12 cellular contexts compared by ENCODE assay signal in genomic region chr9:88682431-88682831, GRCh38.
"Had no signal": no experiment of that assay in that cellular context is flagged by ENCODE, and none has a peak within 500 bp of the region (broad histone marks: within the 10 kb centered on the region; RNA-seq: fewer than 3 reads in every experiment).

No MANE protein-coding gene starts in this region.

- H3K79me2 ChIP-seq: parathyroid adenoma had no signal

- H2AFZ ChIP-seq: parathyroid adenoma had no signal

- H3K9me3 ChIP-seq: tibial nerve had no signal

- FAIRE-seq: colon had no signal

- H3K9me3 Mint-ChIP-seq: stimulated activated effector memory CD8-positive, alpha-beta T cell treated with anti-CD3 and anti-CD28 coated beads, Interleukin-12 subunit alpha, Interleukin-12 subunit beta, amount 100 ng/mL, for 72 hours had no signal

- H3K36me3 Mint-ChIP-seq: stimulated activated effector memory CD8-positive, alpha-beta T cell treated with anti-CD3 and anti-CD28 coated beads, Interleukin-12 subunit alpha, Interleukin-12 subunit beta, amount 100 ng/mL, for 72 hours had no signal

- H3K27me3 ChIP-seq: cardiac muscle cell, tibial nerve had no signal

- H3K9ac ChIP-seq: parathyroid adenoma had no signal

- ATAC-seq: left colon; stimulated activated effector memory CD8-positive, alpha-beta T cell treated with anti-CD3 and anti-CD28 coated beads, Interleukin-12 subunit alpha, Interleukin-12 subunit beta, amount 100 ng/mL, for 72 hours had no signal

- H3K4me3 ChIP-seq: cardiac muscle cell, tibial nerve had no signal

- H3K27ac ChIP-seq: cardiac muscle cell, parathyroid adenoma, tibial nerve had no signal

- H3K4me1 Mint-ChIP-seq: stimulated activated effector memory CD8-positive, alpha-beta T cell treated with anti-CD3 and anti-CD28 coated beads, Interleukin-12 subunit alpha, Interleukin-12 subunit beta, amount 100 ng/mL, for 72 hours had no signal

- H3K4me1 ChIP-seq: parathyroid adenoma, tibial nerve had no signal

- DNase-seq: activated CD4-positive, alpha-beta T cell treated with anti-CD3 and anti-CD28 coated beads, Interleukin-2, amount 50 U/mL, for 4 hours; activated CD4-positive, CD25-positive, alpha-beta regulatory T cell treated with anti-CD3 and anti-CD28 coated beads, Interleukin-2, amount 50 U/mL, for 72 hours; activated T-cell treated with anti-CD3 and anti-CD28 coated beads, Interleukin-2, amount 50 U/mL, for 48 hours; effector CD8-positive, alpha-beta T cell; mammary epithelial cell; T-helper 9 cell had no signal

- H3K4me3 Mint-ChIP-seq: stimulated activated effector memory CD8-positive, alpha-beta T cell treated with anti-CD3 and anti-CD28 coated beads, Interleukin-12 subunit alpha, Interleukin-12 subunit beta, amount 100 ng/mL, for 72 hours had no signal

- H3K27ac Mint-ChIP-seq: stimulated activated effector memory CD8-positive, alpha-beta T cell treated with anti-CD3 and anti-CD28 coated beads, Interleukin-12 subunit alpha, Interleukin-12 subunit beta, amount 100 ng/mL, for 72 hours had no signal

- H3K36me3 ChIP-seq: cardiac muscle cell, tibial nerve had no signal
